In the genomic region with DNA sequence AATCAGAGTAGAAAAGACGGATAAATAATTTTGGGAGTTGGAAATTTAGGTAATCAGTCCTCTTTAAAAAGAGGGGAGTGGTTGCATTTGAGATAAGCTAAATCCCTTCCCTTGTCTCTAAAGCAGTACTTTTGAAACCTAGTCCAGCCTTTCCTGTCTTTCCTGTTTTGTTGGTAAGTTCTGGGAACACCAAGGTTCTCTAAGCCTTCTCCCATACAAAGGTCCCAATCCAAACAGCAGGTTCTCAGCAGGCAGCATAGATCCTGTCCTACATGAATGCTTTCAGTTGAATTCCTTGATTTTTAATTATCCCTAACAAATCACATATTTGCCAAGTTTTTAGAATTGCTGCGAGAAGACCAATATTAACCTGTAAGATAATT, we compare ENCODE assay signal across 15 cellular contexts.
A peak's percentile ranks its signal among the peaks of the same experiment; 100 is the strongest.
DNase-seq lines count a peak whose midpoint lies in the region; ATAC-seq, FAIRE-seq and TF ChIP-seq lines count a peak whose summit lies in the region.
"Had no signal": no experiment of that assay in that cellular context is flagged by ENCODE, and none has a peak within 500 bp of the region (broad histone marks: within the 10 kb centered on the region; RNA-seq: fewer than 3 reads in every experiment).

No MANE protein-coding gene starts in this region.

- DNase-seq in HepG2 (ENCODE audit: low spot score), result no peak
- DNase-seq in right lobe of liver, result no peak
- peak; percentile 65 for DNase-seq in dermis blood vessel endothelial cell
- peak in 1 of 2 donors; percentile 10 for DNase-seq in vagina (ENCODE audit: extremely low spot score in 2 of 2)
- DNase-seq in globus pallidus (ENCODE audit: low spot score), result no peak
- DNase-seq in sciatic nerve (ENCODE audit: low spot score), result no peak
- DNase-seq in activated effector memory CD4-positive, alpha-beta T cell treated with anti-CD3 and anti-CD28 coated beads, Interleukin-2, amount 50 U/mL, for 16 hours, result no peak
- DNase-seq: activated gamma-delta T cell, MG63, midbrain, NCI-H2029, ovary had no signal

- TF ChIP-seq CTCF in HepG2 (CRISPR knock-in tag; IDR thresholded peaks at IDR 0.05) (no peak), right lobe of liver (IDR thresholded peaks at IDR 0.05) (no peak), vagina (IDR thresholded peaks at IDR 0.05) (no peak)

- H3K36me3 ChIP-seq in HepG2 (replicated peaks in 1 of 2; ENCODE audit: control insufficient read depth in 1 of 2, insufficient read depth in 2 of 2, low read length in 2 of 2) (no peaks in the 10 kb centered on the region), right lobe of liver (no peaks in the 10 kb centered on the region), mesodermal cell (ENCODE audit: control insufficient read depth, insufficient read depth, low read length) (no peaks in the 10 kb centered on the region), vagina (no peaks in the 10 kb centered on the region)
- H3K36me3 ChIP-seq: ascending aorta, HAP-1, MG63, ovary had no signal

- H2AFZ ChIP-seq in HepG2 (ENCODE audit: low read length), result no peak overlapping the region

- no peak for TF ChIP-seq EP300 in HepG2 (IDR thresholded peaks at IDR 0.05; ENCODE audit: low read depth in 2 of 2, low read length in 2 of 2)
- TF ChIP-seq EP300 in HepG2 (CRISPR knock-in tag; IDR thresholded peaks at IDR 0.05; ENCODE audit: borderline replicate concordance), result no peak

- ATAC-seq in HepG2 (no peak), right lobe of liver (no peak), sciatic nerve (no peak)

- POLR2A ChIA-PET in HepG2 (lab: Yijun Ruan, JAX), result interaction anchor here (1.7 kb wide), 1 partner anchor 19 kb away, joined by 6 read pairs; no protein-coding TSS in a partner anchor

- 75% methylated on average over 2 of the region's 2 CpGs for WGBS in HepG2 (ENCODE audit: low lambda C conversion rate)
- 81% methylated on average over 2 of the region's 2 CpGs for WGBS in right lobe of liver (ENCODE audit: insufficient coverage, low coverage, low lambda C conversion rate, missing lambda C conversion rate)
- WGBS in mesodermal cell (ENCODE audit: insufficient coverage in 2 of 2), 2 experiments, result 100% methylated on average over 1 of the region's 2 CpGs

- peak overlapping the region; percentile 21; the same call in 1 of the 2 replicates for H3K4me2 ChIP-seq in HepG2 (ENCODE audit: low read depth, low read length)

- no TSS peak for BruUV-seq in HepG2 (replicated peaks; lab: Mats Ljungman, UMichigan)

- H3K9me3 ChIP-seq in HepG2 (ENCODE audit: low read length), result no peaks in the 10 kb centered on the region
- H3K9me3 ChIP-seq in right lobe of liver, result no peaks in the 10 kb centered on the region
- no peaks in the 10 kb centered on the region for H3K9me3 ChIP-seq in mesodermal cell (ENCODE audit: control insufficient read depth, low read length)
- no peaks in the 10 kb centered on the region for H3K9me3 ChIP-seq in vagina
- H3K9me3 ChIP-seq: ascending aorta, HAP-1, MG63, ovary had no signal

- no peak overlapping the region for H3K27ac ChIP-seq in HepG2 (ENCODE audit: extremely low read length, insufficient read depth, low read length)
- H3K27ac ChIP-seq in right lobe of liver, result no peak overlapping the region
- peak overlapping the region; percentile 83 for H3K27ac ChIP-seq in mesodermal cell (ENCODE audit: low read depth, low read length, severe bottlenecking)
- peak overlapping the region; percentile 66 for H3K27ac ChIP-seq in vagina
- H3K27ac ChIP-seq: ascending aorta, ovary had no signal

- no peak for TF ChIP-seq RAD21 in HepG2 (CRISPR knock-in tag; IDR thresholded peaks at IDR 0.05)

- no peak for FAIRE-seq in HepG2 (lab: Jason Lieb, UNC)

- in situ Hi-C loops in HepG2 (cut with HindIII; ENCODE audit: extremely low pct_ligation_motif_present, low pct_unique_long_range_greater_than_20kb), result no loop called here

- H3K4me1 ChIP-seq in HepG2 (ENCODE audit: insufficient read depth, low read length) (peaks cover 50% of the 10 kb centered on the region), right lobe of liver (peaks cover 0 to 22% (median 10%) of the 10 kb centered on the region in 4 donors), mesodermal cell (ENCODE audit: control insufficient read depth, insufficient read depth, low read length, poor library complexity, severe bottlenecking) (peaks cover 30% of the 10 kb centered on the region), vagina (peaks cover 60% of the 10 kb centered on the region)

- H3K4me3 ChIP-seq in HepG2 (replicated peaks in 1 of 3; ENCODE audit: insufficient read depth in 1 of 3, low read depth in 2 of 3, low read length in 3 of 3) (no peak overlapping the region), right lobe of liver (no peak overlapping the region), mesodermal cell (ENCODE audit: extremely low read depth, insufficient read depth, low read length, poor library complexity, severe bottlenecking) (no peak overlapping the region), vagina (no peak overlapping the region)
- H3K4me3 ChIP-seq: ascending aorta, HAP-1, MG63, ovary had no signal

- no peaks in the 10 kb centered on the region for H3K79me2 ChIP-seq in HepG2 (ENCODE audit: insufficient read depth, low read length)

- H3K9ac ChIP-seq in HepG2 (ENCODE audit: insufficient read depth, low read depth, low read length), result no peak overlapping the region

- no peak for TF ChIP-seq POLR2A in HepG2 (IDR thresholded peaks at IDR 0.05; ENCODE audit: insufficient read depth in 1 of 2, low read depth in 2 of 2, low read length in 2 of 2)
- no peak for TF ChIP-seq POLR2A in right lobe of liver (IDR thresholded peaks at IDR 0.05)
- no peak for TF ChIP-seq POLR2A in vagina (IDR thresholded peaks at IDR 0.05)

- CTCF ChIA-PET in HepG2 (lab: Yijun Ruan, JAX; ENCODE audit: low intra/inter-chr PET ratio, low total read pairs), result no interaction called here

- H3K27me3 ChIP-seq in HepG2 (ENCODE audit: control insufficient read depth in 1 of 2, insufficient read depth in 2 of 2, low read length in 2 of 2), result peaks cover 0 to 1% of the 10 kb centered on the region in 2 experiments; a peak in 2 of 5 replicates
- no peaks in the 10 kb centered on the region for H3K27me3 ChIP-seq in right lobe of liver
- no peaks in the 10 kb centered on the region for H3K27me3 ChIP-seq in vagina
- H3K27me3 ChIP-seq: ascending aorta, MG63, ovary had no signal

- no peaks in the 10 kb centered on the region for H4K20me1 ChIP-seq in HepG2 (ENCODE audit: insufficient read depth, low read length)

- intact Hi-C loops in HepG2 (cut with micrococcal nuclease; ENCODE audit: unreplicated experiment) (no loop called here), right lobe of liver (cut with DNase I) (no loop called here), vagina (cut with DNase I) (no loop called here), sciatic nerve (cut with DNase I) (no loop called here)

TF ChIP-seq in HepG2, 621 proteins besides CTCF, POLR2A, EP300 and RAD21 (continues in another document):
- no peak for TF ChIP-seq NR2F6 (IDR thresholded peaks at IDR 0.05)
- TF ChIP-seq NR2F6 (CRISPR knock-in tag; IDR thresholded peaks at IDR 0.05), result no peak
- no peak for TF ChIP-seq ZNF136 (CRISPR knock-in tag; IDR thresholded peaks at IDR 0.05; ENCODE audit: low read depth)

Comparison
In these comparisons a context has a peak if more than half of its experiments do, and no peak if none do; other contexts are left out.
1. H3K27ac ChIP-seq: peak in mesodermal cell (single experiment) and vagina (single experiment); none in HepG2 (single experiment) and right lobe of liver (0 of 3).